In the genomic region with DNA sequence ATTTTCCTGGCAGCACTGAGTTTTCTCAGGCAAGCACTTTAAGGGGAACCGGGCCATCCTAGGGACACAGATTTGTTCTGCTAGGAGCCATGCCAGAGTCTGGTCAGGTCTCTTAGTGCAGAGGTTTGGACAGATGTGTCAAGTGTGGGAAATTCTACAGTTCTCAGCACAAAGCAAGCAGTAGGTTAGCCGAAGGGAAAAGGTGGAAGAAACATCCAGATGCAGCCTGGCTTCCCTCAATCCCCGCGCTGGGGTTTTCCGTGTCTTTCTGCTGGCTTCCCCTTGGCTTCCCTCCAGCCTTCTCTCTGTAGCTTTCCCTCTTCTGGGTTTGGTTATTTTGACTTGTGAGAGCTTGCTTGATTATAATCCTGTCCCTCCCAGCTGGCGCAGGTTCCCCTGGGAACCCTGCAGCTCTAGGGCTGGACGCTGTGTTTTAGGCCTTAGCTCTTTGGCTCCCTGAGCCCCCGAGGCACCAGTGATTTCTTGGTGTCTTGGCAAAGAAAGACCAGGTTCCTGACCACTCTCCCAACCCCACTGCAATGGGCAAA, we compare ENCODE assay signal across 1 cellular context.
TF ChIP-seq lines count a peak whose summit lies in the region.

No MANE protein-coding gene starts in this region.

TF ChIP-seq in liver, 16 proteins besides CTCF, POLR2A, EP300 and RAD21 (continued from another document):
- TF ChIP-seq, protein P1, sequence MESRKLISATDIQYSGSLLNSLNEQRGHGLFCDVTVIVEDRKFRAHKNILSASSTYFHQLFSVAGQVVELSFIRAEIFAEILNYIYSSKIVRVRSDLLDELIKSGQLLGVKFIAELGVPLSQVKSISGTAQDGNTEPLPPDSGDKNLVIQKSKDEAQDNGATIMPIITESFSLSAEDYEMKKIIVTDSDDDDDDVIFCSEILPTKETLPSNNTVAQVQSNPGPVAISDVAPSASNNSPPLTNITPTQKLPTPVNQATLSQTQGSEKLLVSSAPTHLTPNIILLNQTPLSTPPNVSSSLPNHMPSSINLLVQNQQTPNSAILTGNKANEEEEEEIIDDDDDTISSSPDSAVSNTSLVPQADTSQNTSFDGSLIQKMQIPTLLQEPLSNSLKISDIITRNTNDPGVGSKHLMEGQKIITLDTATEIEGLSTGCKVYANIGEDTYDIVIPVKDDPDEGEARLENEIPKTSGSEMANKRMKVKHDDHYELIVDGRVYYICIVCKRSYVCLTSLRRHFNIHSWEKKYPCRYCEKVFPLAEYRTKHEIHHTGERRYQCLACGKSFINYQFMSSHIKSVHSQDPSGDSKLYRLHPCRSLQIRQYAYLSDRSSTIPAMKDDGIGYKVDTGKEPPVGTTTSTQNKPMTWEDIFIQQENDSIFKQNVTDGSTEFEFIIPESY (IDR thresholded peaks at IDR 0.05), result no peak
- TF ChIP-seq GABPA (IDR thresholded peaks at IDR 0.05 in 1 of 2, conservative IDR thresholded peaks at IDR 0.05 in 1 of 2) (no peak), MAX (IDR thresholded peaks at IDR 0.05) (no peak), HNF4G (IDR thresholded peaks at IDR 0.05) (no peak), FOXA2 (IDR thresholded peaks at IDR 0.05) (no peak), JUND (IDR thresholded peaks at IDR 0.05) (no peak), REST (IDR thresholded peaks at IDR 0.05) (no peak), EGR1 (IDR thresholded peaks at IDR 0.05; ENCODE audit: low read depth in 2 of 2) (no peak), RXRA (IDR thresholded peaks at IDR 0.05) (no peak), FOXA1 (IDR thresholded peaks at IDR 0.05) (no peak), ATF3 (IDR thresholded peaks at IDR 0.05) (no peak)
